Comparison of ENCODE assay signal across 12 cellular contexts in genomic region chr7:134804351-134804750, GRCh38. TPM values are rescaled to one million over a fixed set of nuclear protein-coding genes. Genes with fewer than 3 reads are reported as not detected.
A peak's percentile ranks its signal among the peaks of the same experiment; 100 is the strongest.
DNase-seq lines count a peak whose midpoint lies in the region; ATAC-seq and TF ChIP-seq lines count a peak whose summit lies in the region.
"Had no signal": no experiment of that assay in that cellular context is flagged by ENCODE, and none has a peak within 500 bp of the region (broad histone marks: within the 10 kb centered on the region; RNA-seq: fewer than 3 reads in every experiment).

No MANE protein-coding gene starts in this region.

- no peaks in the 10 kb centered on the region for H3K9me3 ChIP-seq in smooth muscle cell (replicated peaks; ENCODE audit: low read depth)
- H3K9me3 ChIP-seq: body of pancreas had no signal

- H3K4me1 ChIP-seq in smooth muscle cell (ENCODE audit: low read depth): peaks cover 22% of the 10 kb centered on the region
- H3K4me1 ChIP-seq: body of pancreas had no signal

- no peaks in the 10 kb centered on the region for H3K27me3 ChIP-seq in smooth muscle cell (ENCODE audit: low read depth)
- H3K27me3 ChIP-seq: body of pancreas had no signal

- no peak for TF ChIP-seq CTCF in smooth muscle cell (IDR thresholded peaks at IDR 0.05; ENCODE audit: borderline replicate concordance, insufficient read depth, poor library complexity, severe bottlenecking)

- WGBS in smooth muscle cell (ENCODE audit: low lambda C conversion rate): 53% methylated on average over 2 of the region's 2 CpGs

- no peak overlapping the region for H3K9ac ChIP-seq in smooth muscle cell (ENCODE audit: low read depth)

- peak overlapping the region; percentile 54 for H3K4me2 ChIP-seq in smooth muscle cell

- H3F3A ChIP-seq in smooth muscle cell (ENCODE audit: low read depth): peaks cover 17% of the 10 kb centered on the region

- H3K79me2 ChIP-seq in smooth muscle cell (ENCODE audit: low read depth): peaks cover 100% of the 10 kb centered on the region

- H3K27ac ChIP-seq in smooth muscle cell (ENCODE audit: low read depth): peak overlapping the region; percentile 70
- H3K27ac ChIP-seq: body of pancreas had no signal

- H3K36me3 ChIP-seq in smooth muscle cell (ENCODE audit: low read depth): peaks cover 8% of the 10 kb centered on the region

- DNase-seq in HCEC 1CT (peak; percentile 79), amniotic stem cell (lab: John Stamatoyannopoulos, UW) (peak; percentile 13), iPS DF 4.7 (ENCODE audit: extremely low read depth, low spot score) (peak; percentile 38), smooth muscle cell (lab: John Stamatoyannopoulos, UW; ENCODE audit: unreplicated experiment) (no peak), NCI-H2196 (lab: John Stamatoyannopoulos, UW; ENCODE audit: unreplicated experiment) (no peak)
- DNase-seq: activated CD4-positive, alpha-beta T cell treated with anti-CD3 and anti-CD28 coated beads for 1 hour; activated T-cell treated with anti-CD3 and anti-CD28 coated beads, Interleukin-2, amount 50 U/mL, for 48 hours; body of pancreas; small intestine had no signal

- ATAC-seq in GM18517 (IDR thresholded peaks at IDR 0.05; ENCODE audit: unreplicated experiment) (no peak), GM19452 (IDR thresholded peaks at IDR 0.05; ENCODE audit: unreplicated experiment) (no peak)
- ATAC-seq: body of pancreas; natural killer cell treated with Interleukin-12 subunit alpha and Interleukin-12 subunit beta and Interleukin-15 and Interleukin-18, amount 100 ng/mL, for 72 hours had no signal

- H3K4me3 ChIP-seq in smooth muscle cell: no peak overlapping the region
- H3K4me3 ChIP-seq: body of pancreas had no signal

- H4K20me1 ChIP-seq in smooth muscle cell (ENCODE audit: low read depth): peaks cover 100% of the 10 kb centered on the region

- H2AFZ ChIP-seq in smooth muscle cell (ENCODE audit: low read depth): no peak overlapping the region

RNA-seq across cellular contexts. Expression of gene CALD1, which starts 24.9 kb away (rescaled TPM):
- total RNA-seq in smooth muscle cell: 948 and 1,024 TPM in 2 replicates
- polyA plus RNA-seq in smooth muscle cell: 1,552 and 1,869 TPM in 2 replicates

Comparison
In these comparisons a context has a peak if more than half of its experiments do, and no peak if none do; other contexts are left out.
1. DNase-seq: peak in HCEC 1CT (single experiment), amniotic stem cell (single experiment) and iPS DF 4.7 (single experiment); none in smooth muscle cell (single experiment) and NCI-H2196 (single experiment).